Comparison of ENCODE assay signal across 10 cellular contexts in the genomic region with DNA sequence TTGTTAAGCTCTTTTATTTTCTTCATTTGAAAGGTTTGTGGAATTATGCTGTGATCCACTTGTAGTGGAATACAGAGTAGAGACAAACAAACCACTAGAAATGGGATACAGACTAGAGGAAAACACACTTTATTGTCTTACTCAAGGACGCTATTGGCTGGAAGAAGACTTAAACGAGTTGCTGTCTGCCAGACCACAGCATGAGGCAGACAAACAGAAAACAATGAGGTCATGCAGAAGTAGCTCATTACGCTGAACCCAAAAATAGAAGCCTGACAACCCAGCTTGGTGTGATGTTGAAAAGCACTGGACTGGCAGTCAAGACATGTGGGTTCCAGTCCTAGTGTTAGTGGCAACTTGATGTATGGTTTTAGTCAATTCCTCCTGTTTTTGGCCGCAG.
DNase-seq lines count a peak whose midpoint lies in the region; ATAC-seq and TF ChIP-seq lines count a peak whose summit lies in the region.
"Had no signal": no experiment of that assay in that cellular context is flagged by ENCODE, and none has a peak within 500 bp of the region (broad histone marks: within the 10 kb centered on the region; RNA-seq: fewer than 3 reads in every experiment).

No MANE protein-coding gene starts in this region.

- no peaks in the 10 kb centered on the region for H3K27me3 Mint-ChIP-seq in activated naive CD4-positive, alpha-beta T cell treated with anti-CD3 and anti-CD28 coated beads, Interleukin-2, amount 10 ng/mL, durations not matched to agents 7 days and 5 days

- H3K4me3 Mint-ChIP-seq in activated naive CD4-positive, alpha-beta T cell treated with anti-CD3 and anti-CD28 coated beads, Interleukin-2, amount 10 ng/mL, durations not matched to agents 7 days and 5 days = no peak overlapping the region

- H3K79me2 ChIP-seq in ACC112 (ENCODE audit: control insufficient read depth, insufficient read depth, low read length, unreplicated experiment) (no peaks in the 10 kb centered on the region), MM.1S (ENCODE audit: low read length) (no peaks in the 10 kb centered on the region)

- no peaks in the 10 kb centered on the region for H3K36me3 ChIP-seq in ACC112 (ENCODE audit: insufficient read depth, low read length)
- H3K36me3 ChIP-seq in MM.1S (replicated peaks; ENCODE audit: insufficient read depth, low read length) = no peaks in the 10 kb centered on the region

- DNase-seq in GM20000 (ENCODE audit: low spot score) (peak; percentile 35), T1000 (lab: John Stamatoyannopoulos, UW) (peak; percentile 15), hepatic stellate cell (ENCODE audit: low spot score) (peak; percentile 69), MM.1S (no peak)
- no peak for DNase-seq in activated naive CD4-positive, alpha-beta T cell treated with anti-CD3 and anti-CD28 coated beads, Interleukin-2, amount 10 ng/mL, durations not matched to agents 7 days and 5 days
- DNase-seq: stimulated activated CD4-positive, alpha-beta T cell treated with anti-CD3 and anti-CD28 coated beads, Interleukin-15, amount 100 ng/mL, for 24 hours; T-helper 9 cell had no signal

- H3K9me3 ChIP-seq in MM.1S (replicated peaks; ENCODE audit: insufficient read depth, low read length) = no peaks in the 10 kb centered on the region

- no peaks in the 10 kb centered on the region for H3K4me1 Mint-ChIP-seq in activated naive CD4-positive, alpha-beta T cell treated with anti-CD3 and anti-CD28 coated beads, Interleukin-2, amount 10 ng/mL, durations not matched to agents 7 days and 5 days

- ATAC-seq in HG02973 (IDR thresholded peaks at IDR 0.05; ENCODE audit: unreplicated experiment) (no peak), HG02870 (IDR thresholded peaks at IDR 0.05; ENCODE audit: unreplicated experiment) (no peak)

- H3K9ac ChIP-seq in MM.1S (ENCODE audit: low read length) = no peak overlapping the region

- peak overlapping the region; percentile 95 for H3K27ac ChIP-seq in ACC112 (ENCODE audit: low read depth, low read length)
- no peak overlapping the region for H3K27ac ChIP-seq in MM.1S (ENCODE audit: low read length)

- H2AFZ ChIP-seq in ACC112 (ENCODE audit: low read length, unreplicated experiment) (peak overlapping the region; percentile 83), MM.1S (ENCODE audit: low read length) (no peak overlapping the region)

- H3K27ac Mint-ChIP-seq in activated naive CD4-positive, alpha-beta T cell treated with anti-CD3 and anti-CD28 coated beads, Interleukin-2, amount 10 ng/mL, durations not matched to agents 7 days and 5 days = no peak overlapping the region

- H4K20me1 ChIP-seq in MM.1S (ENCODE audit: insufficient read depth, low read length) = no peaks in the 10 kb centered on the region

- CTCF ChIA-PET in activated naive CD4-positive, alpha-beta T cell treated with anti-CD3 and anti-CD28 coated beads, Interleukin-2, amount 10 ng/mL, durations not matched to agents 7 days and 5 days (lab: Charles Lee) = no interaction called here

- H3K27me3 ChIP-seq in ACC112 (ENCODE audit: insufficient read depth, low read length) = no peaks in the 10 kb centered on the region
- H3K27me3 ChIP-seq in MM.1S (replicated peaks; ENCODE audit: insufficient read depth, low read length) = no peaks in the 10 kb centered on the region

- H3K36me3 Mint-ChIP-seq in activated naive CD4-positive, alpha-beta T cell treated with anti-CD3 and anti-CD28 coated beads, Interleukin-2, amount 10 ng/mL, durations not matched to agents 7 days and 5 days = no peaks in the 10 kb centered on the region

- H3K4me2 ChIP-seq in MM.1S (ENCODE audit: low read depth, low read length) = no peak overlapping the region

- TF ChIP-seq CTCF in GM20000 (IDR thresholded peaks at IDR 0.05; ENCODE audit: extremely low read depth, missing control alignments) (no peak), MM.1S (IDR thresholded peaks at IDR 0.05; ENCODE audit: low read length) (no peak)

- H3K4me3 ChIP-seq in ACC112 (ENCODE audit: low read depth, low read length) (peak overlapping the region; percentile 28; the same call in 1 of the 2 replicates), MM.1S (ENCODE audit: low read length) (no peak overlapping the region)

- H3F3A ChIP-seq in MM.1S (ENCODE audit: insufficient read depth, low read length) = no peaks in the 10 kb centered on the region

- H3K9me2 ChIP-seq in MM.1S (replicated peaks; ENCODE audit: insufficient read depth, low read length) = no peaks in the 10 kb centered on the region

- H3K4me1 ChIP-seq in ACC112 (ENCODE audit: control insufficient read depth, insufficient read depth, low read length, unreplicated experiment) (peaks cover 67% of the 10 kb centered on the region), MM.1S (ENCODE audit: low read length) (no peaks in the 10 kb centered on the region)

- H3K9me3 Mint-ChIP-seq in activated naive CD4-positive, alpha-beta T cell treated with anti-CD3 and anti-CD28 coated beads, Interleukin-2, amount 10 ng/mL, durations not matched to agents 7 days and 5 days = no peaks in the 10 kb centered on the region

Comparison
In these comparisons a context has a peak if more than half of its experiments do, and no peak if none do; other contexts are left out.
1. DNase-seq: peak in GM20000 (single experiment), T1000 (single experiment) and hepatic stellate cell (single experiment); none in activated naive CD4-positive, alpha-beta T cell treated with anti-CD3 and anti-CD28 coated beads, Interleukin-2, amount 10 ng/mL, durations not matched to agents 7 days and 5 days (single experiment) and MM.1S (single experiment).